Comparison of ENCODE assay signal across 23 cellular contexts in the genomic region with DNA sequence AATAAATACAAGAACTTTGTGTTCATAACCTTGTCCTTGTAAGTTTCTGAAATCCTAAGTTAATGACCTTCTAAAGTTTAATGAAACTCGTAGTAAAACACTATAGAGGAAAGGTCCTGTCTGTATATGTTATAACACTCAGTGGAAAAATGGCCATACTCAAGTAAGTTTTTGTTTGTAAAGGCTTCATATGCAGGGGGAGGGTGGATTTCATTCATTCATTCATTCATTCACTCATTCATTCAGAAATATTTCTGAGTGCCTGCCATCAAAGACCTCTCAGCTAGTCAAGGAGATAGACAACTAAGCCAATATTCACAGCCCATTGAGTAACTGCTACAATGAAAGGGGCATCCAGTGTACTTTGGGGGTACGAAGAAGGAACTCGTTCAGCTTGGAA. TPM values are rescaled to one million over a fixed set of nuclear protein-coding genes. Genes with fewer than 3 reads are reported as not detected.
"Had no signal": no experiment of that assay in that cellular context is flagged by ENCODE, and none has a peak within 500 bp of the region (broad histone marks: within the 10 kb centered on the region; RNA-seq: fewer than 3 reads in every experiment).

No MANE protein-coding gene starts in this region.

- H3K27me3 ChIP-seq: hepatocyte, ovary, tibial artery, upper lobe of left lung, uterus had no signal

- H3K27ac Mint-ChIP-seq: endodermal cell, mesothelial cell of epicardium, natural killer cell, progenitor cell of endocrine pancreas had no signal

- DNase-seq: effector CD4-positive, alpha-beta T cell; endodermal cell; foreskin melanocyte; head of caudate nucleus; kidney; left cardiac atrium; left ventricle myocardium inferior; lower lobe of right lung; natural killer cell; ovary; right cardiac atrium; stimulated activated CD4-positive, alpha-beta T cell treated with anti-CD3 and anti-CD28 coated beads, Interleukin-2, amount 100 ng/mL, for 48 hours; stimulated activated naive CD8-positive, alpha-beta T cell treated with anti-CD3 and anti-CD28 coated beads, Interleukin-15, Interleukin-2, amounts not matched to agents 100 U/mL and 50 U/mL, for 24 hours; tibial artery; upper lobe of left lung; uterus had no signal

- H3K36me3 Mint-ChIP-seq: memory B cell, mesothelial cell of epicardium, natural killer cell had no signal

- H3K9me3 Mint-ChIP-seq: endodermal cell, memory B cell, mesothelial cell of epicardium, natural killer cell, neural crest cell had no signal

- H3K4me3 ChIP-seq: hepatocyte, left ventricle myocardium inferior, lower lobe of right lung, ovary, smooth muscle cell, tibial artery, upper lobe of left lung, uterus had no signal

- H3K4me3 Mint-ChIP-seq: endodermal cell, memory B cell, mesothelial cell of epicardium, natural killer cell, neural crest cell had no signal

- H3K27me3 Mint-ChIP-seq: memory B cell, progenitor cell of endocrine pancreas had no signal

- H3K36me3 ChIP-seq: left ventricle myocardium inferior, lower lobe of right lung, ovary, tibial artery, upper lobe of left lung, uterus had no signal

- ATAC-seq: left cardiac atrium; lower lobe of right lung; natural killer cell; right cardiac atrium; stimulated activated naive CD8-positive, alpha-beta T cell treated with anti-CD3 and anti-CD28 coated beads, Interleukin-15, Interleukin-2, amounts not matched to agents 100 U/mL and 50 U/mL, for 24 hours had no signal

- H3K27ac ChIP-seq: hepatocyte, left ventricle myocardium inferior, ovary, tibial artery, uterus had no signal

- H3K9me3 ChIP-seq: left ventricle myocardium inferior, lower lobe of right lung, ovary, tibial artery, upper lobe of left lung, uterus had no signal

- H3K4me1 ChIP-seq: uterus had no signal

RNA-seq across cellular contexts. Expression of a gene that starts 6.9 kb away (rescaled TPM):
- total RNA-seq: endodermal cell, left ventricle myocardium inferior, mesothelial cell of epicardium, myocyte, neural crest cell, progenitor cell of endocrine pancreas had no signal
- polyA plus RNA-seq: hepatocyte, smooth muscle cell had no signal
